In the genomic region with DNA sequence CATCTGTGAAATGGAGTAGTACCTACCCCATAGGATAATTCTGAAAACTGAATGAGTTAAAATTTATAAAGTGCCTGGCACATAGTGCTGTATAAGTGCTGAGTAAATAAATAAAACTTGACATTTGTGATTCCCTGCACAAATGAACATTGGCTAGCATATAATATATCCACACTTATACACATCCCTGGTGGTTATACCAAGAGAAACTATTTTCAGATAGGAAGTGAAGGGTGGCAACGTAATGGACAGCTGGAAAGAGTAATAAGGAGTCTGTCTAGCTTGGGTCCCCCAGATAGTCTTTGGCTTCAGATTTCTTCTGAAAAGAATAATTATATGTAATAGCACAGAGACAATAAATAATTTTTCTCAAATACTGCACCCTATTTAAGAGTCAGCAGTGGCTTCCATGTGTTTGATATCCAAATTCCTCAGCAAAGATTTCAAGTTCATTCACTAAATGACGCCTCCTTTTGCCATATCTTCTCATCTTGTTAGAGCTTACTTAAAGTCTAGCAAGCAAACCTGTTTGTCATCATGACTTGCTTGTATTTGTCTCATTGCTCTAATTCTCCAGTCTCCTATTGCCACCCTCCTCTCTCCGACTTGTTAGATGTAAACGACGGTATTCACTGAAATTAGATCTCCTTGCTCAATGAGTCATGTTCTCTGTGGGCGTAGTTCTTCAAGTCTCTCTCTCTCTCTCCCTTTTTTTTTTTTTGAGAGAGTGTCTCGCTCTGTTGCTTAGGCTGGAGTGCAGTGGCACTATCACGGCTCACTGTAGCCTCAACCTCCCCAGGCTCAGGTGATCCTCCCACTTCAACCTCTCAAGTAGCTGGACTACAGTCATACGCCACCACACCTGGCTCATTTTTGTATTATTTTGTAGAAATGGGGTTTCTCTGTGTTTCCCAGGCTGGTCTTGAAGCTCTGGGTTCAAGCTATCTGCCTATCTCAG, we compare ENCODE assay signal across 11 cellular contexts. TPM values are rescaled to one million over a fixed set of nuclear protein-coding genes. Genes with fewer than 3 reads are reported as not detected.
A peak's percentile ranks its signal among the peaks of the same experiment; 100 is the strongest.
DNase-seq lines count a peak whose midpoint lies in the region; ATAC-seq, FAIRE-seq and TF ChIP-seq lines count a peak whose summit lies in the region.
"Had no signal": no experiment of that assay in that cellular context is flagged by ENCODE, and none has a peak within 500 bp of the region (broad histone marks: within the 10 kb centered on the region; RNA-seq: fewer than 3 reads in every experiment).

No MANE protein-coding gene starts in this region.

- H3K27ac Mint-ChIP-seq in CD4-positive, CD25-positive, alpha-beta regulatory T cell = peak overlapping the region in 2 of 3 donors; percentile 6 to 47
- H3K27ac Mint-ChIP-seq in activated T-helper 2 cell treated with anti-CD3 and anti-CD28 coated beads, Interferon-gamma antibody, Interleukin-2, Interleukin-4, amounts not matched to agents 10 μg/mL and 5 μg/mL and 100 μg/mL, durations not matched to agents 14 hours and 24 hours and 36 hours = peak overlapping the region; percentile 43
- H3K27ac Mint-ChIP-seq in CD4-positive, alpha-beta T cell = no peak overlapping the region

- peaks cover 9% of the 10 kb centered on the region for H3K4me1 ChIP-seq in CD4-positive, CD25-positive, alpha-beta regulatory T cell (ENCODE audit: control insufficient read depth, insufficient read depth, low read length, poor library complexity, severe bottlenecking)
- H3K4me1 ChIP-seq in mesendoderm (ENCODE audit: control insufficient read depth, low read depth, low read length) = peaks cover 9% of the 10 kb centered on the region
- peaks cover 0 to 5% (median 0%) of the 10 kb centered on the region in 4 donors for H3K4me1 ChIP-seq in tibial artery

- no peak overlapping the region for H3K18ac ChIP-seq in mesendoderm (ENCODE audit: low read length)

- H3K9me3 Mint-ChIP-seq in CD4-positive, CD25-positive, alpha-beta regulatory T cell = no peaks in the 10 kb centered on the region
- H3K9me3 Mint-ChIP-seq in activated T-helper 2 cell treated with anti-CD3 and anti-CD28 coated beads, Interferon-gamma antibody, Interleukin-2, Interleukin-4, amounts not matched to agents 10 μg/mL and 5 μg/mL and 100 μg/mL, durations not matched to agents 14 hours and 24 hours and 36 hours = no peaks in the 10 kb centered on the region
- H3K9me3 Mint-ChIP-seq in CD4-positive, alpha-beta T cell = no peaks in the 10 kb centered on the region
- H3K9me3 Mint-ChIP-seq: naive thymus-derived CD4-positive, alpha-beta T cell had no signal

- no peak overlapping the region for H3K4me2 ChIP-seq in mesendoderm (ENCODE audit: low read length)

- H3K56ac ChIP-seq in mesendoderm (ENCODE audit: low read length) = no peak overlapping the region

- H3K4me1 Mint-ChIP-seq in CD4-positive, CD25-positive, alpha-beta regulatory T cell = peaks cover 53 to 87% (median 64%) of the 10 kb centered on the region in 4 donors
- peaks cover 44% of the 10 kb centered on the region for H3K4me1 Mint-ChIP-seq in activated T-helper 2 cell treated with anti-CD3 and anti-CD28 coated beads, Interferon-gamma antibody, Interleukin-2, Interleukin-4, amounts not matched to agents 10 μg/mL and 5 μg/mL and 100 μg/mL, durations not matched to agents 14 hours and 24 hours and 36 hours (ENCODE audit: low read depth)
- H3K4me1 Mint-ChIP-seq in CD4-positive, alpha-beta T cell (ENCODE audit: low read depth) = peaks cover 66% of the 10 kb centered on the region

- H2BK5ac ChIP-seq in mesendoderm (ENCODE audit: low read length) = no peak overlapping the region

- WGBS in mesendoderm (ENCODE audit: extremely low coverage, insufficient coverage, low lambda C conversion rate) = no CpG with 5 or more reads among the region's 9 CpGs

- H2BK15ac ChIP-seq in mesendoderm (replicated peaks; ENCODE audit: low read depth) = no peak overlapping the region

- H4K5ac ChIP-seq in mesendoderm (ENCODE audit: low read length) = no peak overlapping the region

- peaks cover 17% of the 10 kb centered on the region for H3K36me3 Mint-ChIP-seq in CD4-positive, CD25-positive, alpha-beta regulatory T cell
- peaks cover 35% of the 10 kb centered on the region for H3K36me3 Mint-ChIP-seq in activated T-helper 2 cell treated with anti-CD3 and anti-CD28 coated beads, Interferon-gamma antibody, Interleukin-2, Interleukin-4, amounts not matched to agents 10 μg/mL and 5 μg/mL and 100 μg/mL, durations not matched to agents 14 hours and 24 hours and 36 hours (ENCODE audit: low read depth)
- H3K36me3 Mint-ChIP-seq in CD4-positive, alpha-beta T cell (ENCODE audit: low read depth) = peaks cover 22% of the 10 kb centered on the region

- POLR2A ChIA-PET in CD4-positive, alpha-beta T cell (lab: Charles Lee) = interaction anchor here (1.1 kb wide), 1 partner anchor 9 kb away, joined by 3 read pairs; a partner anchor contains a TSS

- no peak overlapping the region for H4K8ac ChIP-seq in mesendoderm (ENCODE audit: low read depth, low read length)

- peak overlapping the region in 1 of 4 donors; percentile 1 for H3K4me3 Mint-ChIP-seq in CD4-positive, CD25-positive, alpha-beta regulatory T cell
- H3K4me3 Mint-ChIP-seq in activated T-helper 2 cell treated with anti-CD3 and anti-CD28 coated beads, Interferon-gamma antibody, Interleukin-2, Interleukin-4, amounts not matched to agents 10 μg/mL and 5 μg/mL and 100 μg/mL, durations not matched to agents 14 hours and 24 hours and 36 hours (ENCODE audit: low read depth) = no peak overlapping the region
- H3K4me3 Mint-ChIP-seq in CD4-positive, alpha-beta T cell = no peak overlapping the region

- H3K27me3 Mint-ChIP-seq in CD4-positive, CD25-positive, alpha-beta regulatory T cell = no peaks in the 10 kb centered on the region
- no peaks in the 10 kb centered on the region for H3K27me3 Mint-ChIP-seq in activated T-helper 2 cell treated with anti-CD3 and anti-CD28 coated beads, Interferon-gamma antibody, Interleukin-2, Interleukin-4, amounts not matched to agents 10 μg/mL and 5 μg/mL and 100 μg/mL, durations not matched to agents 14 hours and 24 hours and 36 hours (ENCODE audit: low read depth)
- no peaks in the 10 kb centered on the region for H3K27me3 Mint-ChIP-seq in CD4-positive, alpha-beta T cell
- H3K27me3 Mint-ChIP-seq: naive thymus-derived CD4-positive, alpha-beta T cell had no signal

- H2BK120ac ChIP-seq in mesendoderm (ENCODE audit: low read depth, low read length) = no peak overlapping the region

- H3K9ac ChIP-seq in mesendoderm (ENCODE audit: low read length) = peak overlapping the region; percentile 5

- no peak overlapping the region for H3K4ac ChIP-seq in mesendoderm (ENCODE audit: low read depth, low read length)

- peak overlapping the region; percentile 21 for H3K4me3 ChIP-seq in CD4-positive, CD25-positive, alpha-beta regulatory T cell (ENCODE audit: low read depth, low read length)
- H3K4me3 ChIP-seq in mesendoderm (ENCODE audit: low read length) = no peak overlapping the region
- no peak overlapping the region for H3K4me3 ChIP-seq in tibial artery
- H3K4me3 ChIP-seq: cardiac muscle cell had no signal

- H3K9me3 ChIP-seq in CD4-positive, CD25-positive, alpha-beta regulatory T cell (ENCODE audit: control insufficient read depth in 2 of 2, low read length in 2 of 2) = no peaks in the 10 kb centered on the region
- H3K9me3 ChIP-seq in tibial artery = no peaks in the 10 kb centered on the region
- no peaks in the 10 kb centered on the region for H3K9me3 ChIP-seq in CD4-positive, alpha-beta T cell (ENCODE audit: control insufficient read depth, low read length)

- H3K79me2 ChIP-seq in mesendoderm (ENCODE audit: control insufficient read depth, insufficient read depth, low read length) = peaks cover 66% of the 10 kb centered on the region

- DNase-seq in CD4-positive, CD25-positive, alpha-beta regulatory T cell = peak in 1 of 3 donors; percentile 60
- DNase-seq in HTR-8/SVneo (ENCODE audit: insufficient read length, low spot score) = peak; percentile 89
- no peak for DNase-seq in activated T-helper 2 cell treated with anti-CD3 and anti-CD28 coated beads, Interferon-gamma antibody, Interleukin-2, Interleukin-4, amounts not matched to agents 10 μg/mL and 5 μg/mL and 100 μg/mL, durations not matched to agents 14 hours and 24 hours and 36 hours (ENCODE audit: low spot score)
- peak; percentile 95 for DNase-seq in mesendoderm
- no peak for DNase-seq in HuH-7 (ENCODE audit: low spot score)
- DNase-seq in NCI-H2227 treated with DMSO at 0.1 percent for 48 hours (lab: John Stamatoyannopoulos, UW) = no peak
- no peak for DNase-seq in tibial artery
- no peak for DNase-seq in CD4-positive, alpha-beta T cell
- DNase-seq: naive thymus-derived CD4-positive, alpha-beta T cell; NCI-H524 had no signal

- intact Hi-C loops in activated T-helper 2 cell treated with anti-CD3 and anti-CD28 coated beads, Interferon-gamma antibody, Interleukin-2, Interleukin-4, amounts not matched to agents 10 μg/mL and 5 μg/mL and 100 μg/mL, durations not matched to agents 14 hours and 24 hours and 36 hours (cut with micrococcal nuclease) = no loop called here
- intact Hi-C loops in tibial artery (cut with DNase I; ENCODE audit: low total_unique reads) = no loop called here
- intact Hi-C loops in CD4-positive, alpha-beta T cell (cut with DNase I, micrococcal nuclease) = no loop called here

- no peak for TF ChIP-seq CTCF in tibial artery (IDR thresholded peaks at IDR 0.05)
- no peak for TF ChIP-seq CTCF in CD4-positive, alpha-beta T cell (IDR thresholded peaks at IDR 0.05)

- H3K79me1 ChIP-seq in mesendoderm (ENCODE audit: low read length) = peaks cover 25% of the 10 kb centered on the region

- H2AK5ac ChIP-seq in mesendoderm (ENCODE audit: low read length) = no peak overlapping the region

- peaks cover 4% of the 10 kb centered on the region for H3K36me3 ChIP-seq in CD4-positive, CD25-positive, alpha-beta regulatory T cell (ENCODE audit: control insufficient read depth, insufficient read depth, low read length)
- H3K36me3 ChIP-seq in mesendoderm (ENCODE audit: control insufficient read depth, insufficient read depth, low read length) = no peaks in the 10 kb centered on the region
- no peaks in the 10 kb centered on the region for H3K36me3 ChIP-seq in tibial artery
- H3K36me3 ChIP-seq: cardiac muscle cell had no signal

- peak; percentile 48 to 50 for ATAC-seq in CD4-positive, CD25-positive, alpha-beta regulatory T cell (ENCODE audit: low read depth in 2 of 2)
- ATAC-seq in CD4-positive, alpha-beta T cell (ENCODE audit: poor library complexity) = no peak
- ATAC-seq: naive thymus-derived CD4-positive, alpha-beta T cell had no signal

- H3K23ac ChIP-seq in mesendoderm (ENCODE audit: low read length) = no peak overlapping the region

- no peak overlapping the region for H3K27ac ChIP-seq in CD4-positive, CD25-positive, alpha-beta regulatory T cell (ENCODE audit: insufficient read depth, low read length, poor library complexity, severe bottlenecking)
- H3K27ac ChIP-seq in mesendoderm (ENCODE audit: low read depth, low read length) (no peak overlapping the region), tibial artery (no peak overlapping the region)
- H3K27ac ChIP-seq in CD4-positive, alpha-beta T cell (ENCODE audit: low read depth, low read length) = no peak overlapping the region
- H3K27ac ChIP-seq: cardiac muscle cell had no signal

- CTCF ChIA-PET in CD4-positive, alpha-beta T cell (lab: Charles Lee) = no interaction called here

- H3K27me3 ChIP-seq in CD4-positive, CD25-positive, alpha-beta regulatory T cell (ENCODE audit: control insufficient read depth, insufficient read depth, low read length) = no peaks in the 10 kb centered on the region
- no peaks in the 10 kb centered on the region for H3K27me3 ChIP-seq in mesendoderm (ENCODE audit: insufficient read depth, low read length, poor library complexity)
- H3K27me3 ChIP-seq in tibial artery = no peaks in the 10 kb centered on the region
- no peaks in the 10 kb centered on the region for H3K27me3 ChIP-seq in CD4-positive, alpha-beta T cell (ENCODE audit: control insufficient read depth, insufficient read depth, low read length)
- H3K27me3 ChIP-seq: cardiac muscle cell had no signal

- peak; percentile 63 for FAIRE-seq in HTR-8/SVneo (lab: Jason Lieb, UNC)

RNA-seq across cellular contexts. Expression of a gene that starts 8.7 kb away (rescaled TPM):
- 1.8 TPM for total RNA-seq in CD4-positive, CD25-positive, alpha-beta regulatory T cell
- under 1 TPM; 0.23 to 0.57 (median 0.32) TPM for polyA plus RNA-seq in CD4-positive, CD25-positive, alpha-beta regulatory T cell
- 1.6 and 3.1 TPM in 2 replicates for total RNA-seq in activated T-helper 2 cell treated with anti-CD3 and anti-CD28 coated beads, Interferon-gamma antibody, Interleukin-2, Interleukin-4, amounts not matched to agents 10 μg/mL and 5 μg/mL and 100 μg/mL, durations not matched to agents 14 hours and 24 hours and 36 hours
- 0.15 TPM for polyA plus RNA-seq in mesendoderm (2013, experiment 1 of 2)
- 0.15 TPM for polyA plus RNA-seq in mesendoderm (2013, experiment 2 of 2)
- 1 to 10 TPM in 1 of 2 experiments, under 1 TPM in 1; 0.96 to 1.3 TPM for total RNA-seq in CD4-positive, alpha-beta T cell

RNA-seq across cellular contexts. Expression of a gene that starts 9.4 kb away (rescaled TPM):
- total RNA-seq in CD4-positive, CD25-positive, alpha-beta regulatory T cell = 42.8 TPM
- 1 to 10 TPM; 6.0 to 7.1 (median 6.3) TPM for polyA plus RNA-seq in CD4-positive, CD25-positive, alpha-beta regulatory T cell
- total RNA-seq in activated T-helper 2 cell treated with anti-CD3 and anti-CD28 coated beads, Interferon-gamma antibody, Interleukin-2, Interleukin-4, amounts not matched to agents 10 μg/mL and 5 μg/mL and 100 μg/mL, durations not matched to agents 14 hours and 24 hours and 36 hours = 45.5 and 51.4 TPM in 2 replicates
- polyA plus RNA-seq in mesendoderm (2013, experiment 1 of 2) = 27.5 TPM
- 27.3 TPM for polyA plus RNA-seq in mesendoderm (2013, experiment 2 of 2)
- 10 to 100 TPM; 27.7 to 31.5 TPM for total RNA-seq in CD4-positive, alpha-beta T cell

RNA-seq across cellular contexts. Expression of a gene that starts 46.4 kb away (rescaled TPM):
- not detected for total RNA-seq in CD4-positive, CD25-positive, alpha-beta regulatory T cell
- polyA plus RNA-seq in CD4-positive, CD25-positive, alpha-beta regulatory T cell = not detected
- total RNA-seq in activated T-helper 2 cell treated with anti-CD3 and anti-CD28 coated beads, Interferon-gamma antibody, Interleukin-2, Interleukin-4, amounts not matched to agents 10 μg/mL and 5 μg/mL and 100 μg/mL, durations not matched to agents 14 hours and 24 hours and 36 hours = not detected in 2 replicates
- 0.01 TPM for polyA plus RNA-seq in mesendoderm (2013, experiment 1 of 2)
- polyA plus RNA-seq in mesendoderm (2013, experiment 2 of 2) = 0.04 TPM
- total RNA-seq in CD4-positive, alpha-beta T cell = not detected
- total RNA-seq: cardiac muscle cell had no signal
- polyA plus RNA-seq: cardiac muscle cell; naive thymus-derived CD4-positive, alpha-beta T cell had no signal

Comparison
In these comparisons a context has a peak if more than half of its experiments do, and no peak if none do; other contexts are left out.
1. DNase-seq: peak in HTR-8/SVneo (single experiment) and mesendoderm (single experiment); none in activated T-helper 2 cell treated with anti-CD3 and anti-CD28 coated beads, Interferon-gamma antibody, Interleukin-2, Interleukin-4, amounts not matched to agents 10 μg/mL and 5 μg/mL and 100 μg/mL, durations not matched to agents 14 hours and 24 hours and 36 hours (single experiment), HuH-7 (single experiment), NCI-H2227 treated with DMSO at 0.1 percent for 48 hours (single experiment), tibial artery (0 of 2) and CD4-positive, alpha-beta T cell (0 of 10).